Comparison of ENCODE assay signal across 15 cellular contexts in the genomic region with DNA sequence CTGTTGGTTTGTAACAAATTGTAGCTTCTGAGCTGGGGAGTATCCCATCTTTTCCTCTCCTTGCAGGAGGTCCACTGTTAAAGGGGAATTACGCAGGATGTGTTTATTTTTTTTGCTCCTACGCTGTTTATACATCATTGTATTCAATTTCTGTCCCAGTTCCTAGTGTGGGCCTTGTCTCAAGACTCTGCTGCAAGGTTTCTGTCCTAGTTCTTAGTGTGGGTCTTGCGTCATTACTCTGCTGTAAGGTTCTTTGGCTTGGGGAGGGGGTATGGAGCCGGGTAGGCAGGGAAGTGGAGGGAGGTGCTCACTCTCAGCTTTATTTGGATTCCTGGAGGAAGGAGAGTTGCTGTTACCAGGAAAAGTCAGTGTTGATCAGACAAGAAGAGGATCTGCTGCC.
DNase-seq lines count a peak whose midpoint lies in the region; ATAC-seq and TF ChIP-seq lines count a peak whose summit lies in the region.
"Had no signal": no experiment of that assay in that cellular context is flagged by ENCODE, and none has a peak within 500 bp of the region (broad histone marks: within the 10 kb centered on the region; RNA-seq: fewer than 3 reads in every experiment).

No MANE protein-coding gene starts in this region.

- H3K9me3 ChIP-seq in prostate gland: no peaks in the 10 kb centered on the region
- H3K9me3 ChIP-seq: right lobe of liver had no signal

- no peaks in the 10 kb centered on the region for H3K27me3 ChIP-seq in prostate gland (replicated peaks; ENCODE audit: insufficient read depth)
- H3K27me3 ChIP-seq: cardiac muscle cell, right lobe of liver had no signal

- CTCF ChIA-PET in T-cell (lab: Charles Lee): no interaction called here

- intact Hi-C loops in prostate gland (cut with DNase I): loop anchor here (5.0 to 10.0 kb wide), 2 partner anchors 183 to 345 kb away; a partner anchor contains a TSS

- peaks cover 15 to 21% (median 16%) of the 10 kb centered on the region in 3 donors for H3K4me1 Mint-ChIP-seq in T-cell
- H3K4me1 Mint-ChIP-seq: activated B cell treated with CpG ODN at 0.5 μM for 24 hours had no signal

- no peaks in the 10 kb centered on the region for H3K36me3 ChIP-seq in prostate gland
- H3K36me3 ChIP-seq: cardiac muscle cell, right lobe of liver had no signal

- no peak for ATAC-seq in T-cell (replicated peaks in 1 of 4)
- ATAC-seq: right lobe of liver had no signal

- POLR2A ChIA-PET in T-cell (lab: Charles Lee): no interaction called here

- H3K4me3 ChIP-seq in prostate gland: no peak overlapping the region
- H3K4me3 ChIP-seq: cardiac muscle cell, right lobe of liver had no signal

- H3K9me3 Mint-ChIP-seq in T-cell: no peaks in the 10 kb centered on the region
- H3K9me3 Mint-ChIP-seq: activated B cell treated with CpG ODN at 0.5 μM for 24 hours had no signal

- no peak overlapping the region for H3K4me3 Mint-ChIP-seq in T-cell
- H3K4me3 Mint-ChIP-seq: activated B cell treated with CpG ODN at 0.5 μM for 24 hours had no signal

- H3K27ac ChIP-seq in prostate gland: peak overlapping the region; percentile 27 to 43
- H3K27ac ChIP-seq: cardiac muscle cell, right lobe of liver had no signal

- no peak for TF ChIP-seq CTCF in prostate gland (IDR thresholded peaks at IDR 0.05)

- 73% methylated on average over 4 of the region's 4 CpGs for WGBS in prostate gland

- peaks cover 10% of the 10 kb centered on the region for H3K4me1 ChIP-seq in prostate gland (replicated peaks)

- no peak for TF ChIP-seq POLR2A in prostate gland (IDR thresholded peaks at IDR 0.05)

- H3K27me3 Mint-ChIP-seq in T-cell: no peaks in the 10 kb centered on the region
- H3K27me3 Mint-ChIP-seq: activated B cell treated with CpG ODN at 0.5 μM for 24 hours had no signal

- DNase-seq in H4 (ENCODE audit: low spot score) (peak; percentile 45), T-cell (no peak), fibroblast of gingiva (ENCODE audit: low read depth) (peak; percentile 88), prostate gland (ENCODE audit: low spot score) (no peak), nucleus accumbens (lab: John Stamatoyannopoulos, UW) (no peak)
- DNase-seq in effector CD8-positive, alpha-beta T cell (lab: John Stamatoyannopoulos, UW): no peak
- DNase-seq in stimulated activated naive CD4-positive, alpha-beta T cell (lab: John Stamatoyannopoulos, UW): no peak
- DNase-seq: activated B cell treated with CpG ODN at 0.5 μM for 24 hours; activated T-cell treated with anti-CD3 and anti-CD28 coated beads, Interleukin-2, amount 50 U/mL, for 1 hour; COR-L47; NCI-H1417; NCI-H524; right lobe of liver; substantia nigra had no signal

- peak overlapping the region; percentile 21 to 56 for H3K27ac Mint-ChIP-seq in T-cell
- H3K27ac Mint-ChIP-seq: activated B cell treated with CpG ODN at 0.5 μM for 24 hours had no signal

- H3K36me3 Mint-ChIP-seq in T-cell: no peaks in the 10 kb centered on the region

Comparison
In these comparisons a context has a peak if more than half of its experiments do, and no peak if none do; other contexts are left out.
1. DNase-seq: peak in H4 (single experiment) and fibroblast of gingiva (single experiment); none in T-cell (0 of 34), prostate gland (single experiment), nucleus accumbens (0 of 56), effector CD8-positive, alpha-beta T cell (single experiment) and stimulated activated naive CD4-positive, alpha-beta T cell (0 of 6).